ENCODE assay signal across 8 cellular contexts in genomic region chr3:167380004-167380689, GRCh38. TPM values are rescaled to one million over a fixed set of nuclear protein-coding genes. Genes with fewer than 3 reads are reported as not detected.
DNase-seq lines count a peak whose midpoint lies in the region; ATAC-seq and TF ChIP-seq lines count a peak whose summit lies in the region.

ZBBX (minus strand) TSS chr3:167380297; CDS start chr3:167372901, 7,396 bp downstream.

- H3K9me3 ChIP-seq in sigmoid colon: no peaks in the 10 kb centered on the region

- H3K36me3 ChIP-seq in sigmoid colon: no peaks in the 10 kb centered on the region

- no peak for TF ChIP-seq POLR2A in sigmoid colon (IDR thresholded peaks at IDR 0.05)

- TF ChIP-seq CTCF in sigmoid colon (IDR thresholded peaks at IDR 0.05): peak; percentile 65 to 81 (median 75)

- H3K27me3 ChIP-seq in sigmoid colon: no peaks in the 10 kb centered on the region

- peak within 1 kb of the TSS; percentile 2 to 48 (median 39) for H3K4me3 ChIP-seq in sigmoid colon

- peak; percentile 82 to 87 for DNase-seq in NCI-H1930 (lab: John Stamatoyannopoulos, UW)
- DNase-seq in T-helper 9 cell: peak; percentile 71
- DNase-seq in astrocyte of the hippocampus (ENCODE audit: low read depth, low spot score): peak; percentile 94
- DNase-seq in iPS DF 19.7 (ENCODE audit: low read depth, low spot score): peak; percentile 82
- peak; percentile 78 for DNase-seq in sigmoid colon
- no peak for DNase-seq in OCI-M2 (lab: John Stamatoyannopoulos, UW; ENCODE audit: unreplicated experiment)

- intact Hi-C loops in sigmoid colon (cut with DNase I): loop anchor here (5.0 kb wide), 1 partner anchor 502 kb away; no protein-coding TSS in a partner anchor

- ATAC-seq in GM18499 (IDR thresholded peaks at IDR 0.05; ENCODE audit: insufficient read depth, unreplicated experiment) (peak; percentile 99), HG02973 (IDR thresholded peaks at IDR 0.05; ENCODE audit: unreplicated experiment) (peak; percentile 100)

- WGBS in sigmoid colon, 2 donors: 2% methylated on average over 28 of the region's 28 CpGs

- TF ChIP-seq EP300 in sigmoid colon (IDR thresholded peaks at IDR 0.05): no peak

- peaks cover 0 to 9% (median 7%) of the 10 kb centered on the region in 4 donors for H3K4me1 ChIP-seq in sigmoid colon

- no peak within 1 kb of the TSS for H3K27ac ChIP-seq in sigmoid colon

RNA-seq across cellular contexts. Expression of gene ZBBX, which starts in this region (rescaled TPM):
- total RNA-seq in sigmoid colon: not detected
- not detected for polyA plus RNA-seq in sigmoid colon

Comparison
In these comparisons a context has a peak if more than half of its experiments do, and no peak if none do; other contexts are left out.
1. Peak in DNase-seq and H3K4me3 ChIP-seq in sigmoid colon; RNA of the gene not detected or under 1 TPM.